Comparison of ENCODE assay signal across 2 cellular contexts in genomic region chr20:25361287-25361683, GRCh38.
TF ChIP-seq lines count a peak whose summit lies in the region.

No MANE protein-coding gene starts in this region.

TF ChIP-seq in GM23338, 12 proteins besides CTCF, POLR2A, EP300 and RAD21:
- TF ChIP-seq NANOG (IDR thresholded peaks at IDR 0.05; ENCODE audit: borderline replicate concordance) (no peak), ZNF331 (CRISPR knock-in tag; IDR thresholded peaks at IDR 0.05; ENCODE audit: low read depth) (no peak), POLR2AphosphoS5 (IDR thresholded peaks at IDR 0.05; ENCODE audit: low read depth) (no peak), ZNF114 (CRISPR knock-in tag; IDR thresholded peaks at IDR 0.05) (no peak), JUNB (IDR thresholded peaks at IDR 0.05; ENCODE audit: unreplicated experiment) (no peak), CREB1 (CRISPR knock-in tag; IDR thresholded peaks at IDR 0.05; ENCODE audit: low read depth) (no peak), STAT1 (IDR thresholded peaks at IDR 0.05; ENCODE audit: unreplicated experiment) (no peak), ETS1 (IDR thresholded peaks at IDR 0.05) (no peak), ZNF462 (CRISPR knock-in tag; IDR thresholded peaks at IDR 0.05) (no peak), EZH2 (IDR thresholded peaks at IDR 0.05; ENCODE audit: low read depth, unreplicated experiment) (no peak), REST (IDR thresholded peaks at IDR 0.05; ENCODE audit: unreplicated experiment) (no peak), EZH2phosphoT487 (IDR thresholded peaks at IDR 0.05; ENCODE audit: unreplicated experiment) (no peak)

TF ChIP-seq in endothelial cell of umbilical vein, 7 proteins besides CTCF, POLR2A, EP300 and RAD21:
- TF ChIP-seq EZH2 (IDR thresholded peaks at IDR 0.05; ENCODE audit: borderline replicate concordance, low read depth, low read length, severe bottlenecking): no peak
- TF ChIP-seq POLR2AphosphoS5 (IDR thresholded peaks at IDR 0.05; ENCODE audit: insufficient read depth, low read depth, low read length): no peak
- TF ChIP-seq MAX (IDR thresholded peaks at IDR 0.05; ENCODE audit: insufficient read depth, insufficient read length): no peak
- no peak for TF ChIP-seq GATA2 (IDR thresholded peaks at IDR 0.05; ENCODE audit: insufficient read depth, insufficient read length, low read depth, low read length)
- TF ChIP-seq JUN (IDR thresholded peaks at IDR 0.05; ENCODE audit: borderline replicate concordance, insufficient read depth, insufficient read length, low read depth): no peak
- TF ChIP-seq MYC (IDR thresholded peaks at IDR 0.05; ENCODE audit: low read depth, low read length): no peak
- no peak for TF ChIP-seq FOS (IDR thresholded peaks at IDR 0.05; ENCODE audit: borderline replicate concordance, insufficient read depth, low read length)
